In genomic region chr1:7470904-7471638, GRCh38 we compare ENCODE assay signal across 9 cellular contexts.
A peak's percentile ranks its signal among the peaks of the same experiment; 100 is the strongest.
DNase-seq lines count a peak whose midpoint lies in the region; ATAC-seq and TF ChIP-seq lines count a peak whose summit lies in the region.
"Had no signal": no experiment of that assay in that cellular context is flagged by ENCODE, and none has a peak within 500 bp of the region (broad histone marks: within the 10 kb centered on the region; RNA-seq: fewer than 3 reads in every experiment).

No MANE protein-coding gene starts in this region.

- H3K36me3 ChIP-seq in breast epithelium: no peaks in the 10 kb centered on the region

- H3K4me1 ChIP-seq in breast epithelium: peaks cover 0 to 7% of the 10 kb centered on the region in 2 donors

- TF ChIP-seq CTCF in breast epithelium (IDR thresholded peaks at IDR 0.05) (no peak), lower leg skin (IDR thresholded peaks at IDR 0.05) (no peak)

- DNase-seq in A172 (ENCODE audit: low spot score) (peak; percentile 90), HS-27A (ENCODE audit: low read depth) (peak; percentile 98), breast epithelium (ENCODE audit: low spot score in 2 of 2) (peak; percentile 59 to 72), lower leg skin (ENCODE audit: low spot score in 2 of 2) (peak; percentile 69 to 90), NCI-H510A treated with DMSO at 0.1 percent for 48 hours (lab: John Stamatoyannopoulos, UW) (no peak), AML-193 (lab: John Stamatoyannopoulos, UW) (no peak)
- DNase-seq in effector CD4-positive, alpha-beta T cell: no peak
- DNase-seq: DND-41 had no signal

- H3K27ac ChIP-seq in breast epithelium: peak overlapping the region; percentile 51 to 78

- intact Hi-C loops in breast epithelium (cut with DNase I; ENCODE audit: low total_unique reads) (no loop called here), lower leg skin (cut with DNase I; ENCODE audit: low total_unique reads) (no loop called here)

- WGBS in lower leg skin, 2 donors: 31 to 33% methylated on average over 12 of the region's 12 CpGs

- H3K27me3 ChIP-seq in breast epithelium: no peaks in the 10 kb centered on the region

- no peak for TF ChIP-seq POLR2A in breast epithelium (IDR thresholded peaks at IDR 0.05)
- no peak for TF ChIP-seq POLR2A in lower leg skin (IDR thresholded peaks at IDR 0.05)

- ATAC-seq in GM21528 (IDR thresholded peaks at IDR 0.05; ENCODE audit: low FRiP score, unreplicated experiment): no peak

- H3K9me3 ChIP-seq in breast epithelium: no peaks in the 10 kb centered on the region

- H3K4me3 ChIP-seq in breast epithelium: no peak overlapping the region
- H3K4me3 ChIP-seq in lower leg skin (ENCODE audit: low read depth, poor library complexity, severe bottlenecking): no peak overlapping the region

Comparison
In these comparisons a context has a peak if more than half of its experiments do, and no peak if none do; other contexts are left out.
1. DNase-seq: peak in A172 (single experiment), HS-27A (single experiment), breast epithelium (2 of 2) and lower leg skin (2 of 2); none in NCI-H510A treated with DMSO at 0.1 percent for 48 hours (single experiment), AML-193 (0 of 2) and effector CD4-positive, alpha-beta T cell (single experiment).